Comparison of ENCODE assay signal across 24 cellular contexts in the genomic region with DNA sequence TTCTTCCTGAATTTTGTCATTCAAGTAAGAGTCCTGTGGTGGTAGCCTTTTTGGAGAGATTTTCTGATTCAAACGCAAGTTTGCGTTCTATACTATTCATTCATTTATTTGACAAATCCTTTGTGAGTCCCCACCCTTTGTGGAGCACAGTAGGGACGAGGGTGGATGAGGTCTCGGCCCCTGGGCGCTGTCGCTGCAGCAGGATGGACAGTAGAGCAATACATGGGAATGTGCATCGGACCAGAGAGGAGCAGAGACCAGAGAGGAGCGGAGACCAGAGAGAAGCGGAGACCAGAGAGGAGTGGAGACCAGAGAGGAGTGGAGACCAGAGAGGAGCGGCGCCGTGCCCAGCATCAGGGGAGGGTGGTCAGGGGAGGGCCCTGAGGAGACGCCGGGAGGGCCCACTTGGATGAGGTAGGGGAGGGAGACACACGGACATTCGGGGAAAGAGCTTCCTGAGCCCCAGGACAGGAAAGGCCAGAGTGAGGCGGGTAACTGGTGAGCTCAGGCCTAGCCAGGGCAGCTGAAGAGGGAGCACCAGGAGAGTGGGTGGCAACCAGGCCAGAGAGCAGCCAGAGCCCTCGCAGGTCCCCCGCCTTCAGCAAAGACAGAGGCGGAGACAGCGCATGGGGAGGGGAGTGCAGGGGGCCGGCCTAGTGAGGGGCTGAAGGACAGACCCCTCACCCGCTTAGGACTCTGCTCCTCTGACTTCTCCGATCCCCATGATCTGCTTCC.
"Had no signal": no experiment of that assay in that cellular context is flagged by ENCODE, and none has a peak within 500 bp of the region (broad histone marks: within the 10 kb centered on the region; RNA-seq: fewer than 3 reads in every experiment).

No MANE protein-coding gene starts in this region.

- DNase-seq: effector memory CD4-positive, alpha-beta T cell; heart right ventricle; hypothalamus; mammary epithelial cell; naive thymus-derived CD4-positive, alpha-beta T cell; nephron progenitor cell; posterior cingulate gyrus; spleen; stimulated activated CD4-positive, alpha-beta T cell treated with anti-CD3 and anti-CD28 coated beads, Interleukin-15, amount 100 ng/mL, for 24 hours; stimulated activated CD4-positive, alpha-beta T cell treated with anti-CD3 and anti-CD28 coated beads, Interleukin-1b, Interleukin-23, amount 100 ng/mL, for 48 hours; stimulated activated CD4-positive, alpha-beta T cell treated with anti-CD3 and anti-CD28 coated beads, Interleukin-4, amount 100 ng/mL, for 24 hours; stimulated activated naive B cell treated with anti-CD40 and anti-IgM and Interleukin-4, amounts not matched to agents 10 μg/mL and 1 μg/mL and 100 μg/mL, for 72 hours; stomach; substantia nigra; trophoblast cell had no signal

- H3K4me1 Mint-ChIP-seq: nephron progenitor cell; stimulated activated naive B cell treated with anti-CD40 and anti-IgM and Interleukin-4, amounts not matched to agents 10 μg/mL and 1 μg/mL and 100 μg/mL, for 72 hours had no signal

- H3K4me3 Mint-ChIP-seq: naive thymus-derived CD4-positive, alpha-beta T cell; nephron progenitor cell; stimulated activated naive B cell treated with anti-CD40 and anti-IgM and Interleukin-4, amounts not matched to agents 10 μg/mL and 1 μg/mL and 100 μg/mL, for 72 hours had no signal

- H3K4me1 ChIP-seq: heart right ventricle, spleen, stomach had no signal

- H3K9me3 ChIP-seq: neutrophil, thoracic aorta had no signal

- H3K27me3 ChIP-seq: heart right ventricle, spleen, stomach had no signal

- FAIRE-seq: endometrium, frontal cortex, islet of Langerhans, urothelium cell line had no signal

- H3K27ac ChIP-seq: heart right ventricle, neutrophil, spleen, stomach, thoracic aorta had no signal

- ATAC-seq: esophagus mucosa; left lobe of liver; naive thymus-derived CD4-positive, alpha-beta T cell; sciatic nerve; stimulated activated naive B cell treated with anti-CD40 and anti-IgM and Interleukin-4, amounts not matched to agents 10 μg/mL and 1 μg/mL and 100 μg/mL, for 72 hours had no signal

- H3K4me3 ChIP-seq: heart right ventricle, spleen, stomach, thoracic aorta had no signal

- H3K27ac Mint-ChIP-seq: nephron progenitor cell; stimulated activated naive B cell treated with anti-CD40 and anti-IgM and Interleukin-4, amounts not matched to agents 10 μg/mL and 1 μg/mL and 100 μg/mL, for 72 hours had no signal

- H3K36me3 ChIP-seq: heart right ventricle, neutrophil, spleen, stomach, thoracic aorta had no signal
